Comparison of ENCODE assay signal across 8 cellular contexts in genomic region chr17:49359990-49360795, GRCh38. TPM values are rescaled to one million over a fixed set of nuclear protein-coding genes. Genes with fewer than 3 reads are reported as not detected.
DNase-seq lines count a peak whose midpoint lies in the region; ATAC-seq lines count a peak whose summit lies in the region.

No MANE protein-coding gene starts in this region.

- H3K27ac Mint-ChIP-seq in activated CD8-positive, alpha-beta memory T cell treated with anti-CD3 and anti-CD28 coated beads, Interleukin-2, amount 10 ng/mL, durations not matched to agents 7 days and 5 days: peak overlapping the region; percentile 97
- peak overlapping the region; percentile 95 for H3K27ac Mint-ChIP-seq in activated CD4-positive, alpha-beta memory T cell treated with anti-CD3 and anti-CD28 coated beads for 36 hours

- intact Hi-C loops in activated CD4-positive, alpha-beta memory T cell treated with anti-CD3 and anti-CD28 coated beads for 36 hours (cut with micrococcal nuclease): no loop called here

- DNase-seq in activated CD8-positive, alpha-beta memory T cell treated with anti-CD3 and anti-CD28 coated beads, Interleukin-2, amount 10 ng/mL, durations not matched to agents 7 days and 5 days: no peak
- DNase-seq in activated CD8-positive, alpha-beta memory T cell treated with anti-CD3 and anti-CD28 coated beads for 24 hours: no peak
- DNase-seq in activated CD4-positive, alpha-beta memory T cell treated with anti-CD3 and anti-CD28 coated beads for 36 hours: no peak
- no peak for DNase-seq in HK-2 (ENCODE audit: unreplicated experiment)
- DNase-seq in GM03348 (ENCODE audit: low spot score): no peak

- H3K4me1 ChIP-seq in iPS-20b (ENCODE audit: insufficient read depth, low read length) (peaks cover 19% of the 10 kb centered on the region), subcutaneous abdominal adipose tissue (ENCODE audit: control insufficient read depth in 5 of 5, insufficient read depth in 5 of 5, low read length in 5 of 5) (peaks cover 9 to 37% (median 27%) of the 10 kb centered on the region in 5 donors)

- H3K27me3 ChIP-seq in iPS-20b (ENCODE audit: insufficient read depth, low read length): no peaks in the 10 kb centered on the region
- H3K27me3 ChIP-seq in subcutaneous abdominal adipose tissue (ENCODE audit: control insufficient read depth in 5 of 5, insufficient read depth in 4 of 5, low read length in 5 of 5): no peaks in the 10 kb centered on the region

- H3K27me3 Mint-ChIP-seq in activated CD8-positive, alpha-beta memory T cell treated with anti-CD3 and anti-CD28 coated beads, Interleukin-2, amount 10 ng/mL, durations not matched to agents 7 days and 5 days: no peaks in the 10 kb centered on the region
- H3K27me3 Mint-ChIP-seq in activated CD4-positive, alpha-beta memory T cell treated with anti-CD3 and anti-CD28 coated beads for 36 hours: no peaks in the 10 kb centered on the region

- no peaks in the 10 kb centered on the region for H3K9me3 Mint-ChIP-seq in activated CD8-positive, alpha-beta memory T cell treated with anti-CD3 and anti-CD28 coated beads, Interleukin-2, amount 10 ng/mL, durations not matched to agents 7 days and 5 days (ENCODE audit: low read depth)
- no peaks in the 10 kb centered on the region for H3K9me3 Mint-ChIP-seq in activated CD4-positive, alpha-beta memory T cell treated with anti-CD3 and anti-CD28 coated beads for 36 hours

- peak overlapping the region; percentile 79; the same call in 1 of the 2 replicates for H3K9ac ChIP-seq in iPS-20b (ENCODE audit: low read depth, low read length)
- H3K9ac ChIP-seq in subcutaneous abdominal adipose tissue (ENCODE audit: low read length in 5 of 5): peak overlapping the region in 3 of 5 donors; percentile 76 to 90 (median 88)

- H3K27ac ChIP-seq in iPS-20b (ENCODE audit: low read length) (no peak overlapping the region), subcutaneous abdominal adipose tissue (ENCODE audit: low read depth, low read length) (no peak overlapping the region)

- POLR2A ChIA-PET in activated CD4-positive, alpha-beta memory T cell treated with anti-CD3 and anti-CD28 coated beads for 36 hours (lab: Charles Lee): interaction anchor here (0.7 to 5.1 kb wide), 3 partner anchors 10 to 31 kb away, joined by 3 to 26 read pairs (median 4); no protein-coding TSS in a partner anchor

- H3K4me1 Mint-ChIP-seq in activated CD8-positive, alpha-beta memory T cell treated with anti-CD3 and anti-CD28 coated beads, Interleukin-2, amount 10 ng/mL, durations not matched to agents 7 days and 5 days: peaks cover 53% of the 10 kb centered on the region
- peaks cover 48% of the 10 kb centered on the region for H3K4me1 Mint-ChIP-seq in activated CD4-positive, alpha-beta memory T cell treated with anti-CD3 and anti-CD28 coated beads for 36 hours (ENCODE audit: low read depth)

- peak overlapping the region; percentile 98 for H3K4me3 Mint-ChIP-seq in activated CD8-positive, alpha-beta memory T cell treated with anti-CD3 and anti-CD28 coated beads, Interleukin-2, amount 10 ng/mL, durations not matched to agents 7 days and 5 days
- peak overlapping the region; percentile 94 for H3K4me3 Mint-ChIP-seq in activated CD4-positive, alpha-beta memory T cell treated with anti-CD3 and anti-CD28 coated beads for 36 hours

- peaks cover 12% of the 10 kb centered on the region for H3K36me3 Mint-ChIP-seq in activated CD8-positive, alpha-beta memory T cell treated with anti-CD3 and anti-CD28 coated beads, Interleukin-2, amount 10 ng/mL, durations not matched to agents 7 days and 5 days
- peaks cover 3% of the 10 kb centered on the region for H3K36me3 Mint-ChIP-seq in activated CD4-positive, alpha-beta memory T cell treated with anti-CD3 and anti-CD28 coated beads for 36 hours

- H3K36me3 ChIP-seq in iPS-20b (ENCODE audit: insufficient read depth, low read depth, low read length) (no peaks in the 10 kb centered on the region), subcutaneous abdominal adipose tissue (ENCODE audit: control insufficient read depth in 5 of 5, insufficient read depth in 5 of 5, low read length in 5 of 5) (no peaks in the 10 kb centered on the region)

- CTCF ChIA-PET in activated CD8-positive, alpha-beta memory T cell treated with anti-CD3 and anti-CD28 coated beads, Interleukin-2, amount 10 ng/mL, durations not matched to agents 7 days and 5 days (lab: Charles Lee): interaction anchor here (1.3 to 7.0 kb wide), 10 partner anchors 9 to 196 kb away, joined by 3 to 45 read pairs (median 14); no protein-coding TSS in a partner anchor
- CTCF ChIA-PET in activated CD4-positive, alpha-beta memory T cell treated with anti-CD3 and anti-CD28 coated beads for 36 hours (lab: Charles Lee): interaction anchor here (1.7 to 4.0 kb wide), 4 partner anchors 8 to 44 kb away, joined by 4 to 27 read pairs (median 16); no protein-coding TSS in a partner anchor

- H3K9me3 ChIP-seq in iPS-20b (ENCODE audit: insufficient read depth, low read depth, low read length) (no peaks in the 10 kb centered on the region), subcutaneous abdominal adipose tissue (ENCODE audit: control insufficient read depth in 5 of 5, low read length in 5 of 5) (no peaks in the 10 kb centered on the region)

- no peak for ATAC-seq in activated CD8-positive, alpha-beta memory T cell treated with anti-CD3 and anti-CD28 coated beads, Interleukin-2, amount 10 ng/mL, durations not matched to agents 7 days and 5 days
- ATAC-seq in HG02973 (IDR thresholded peaks at IDR 0.05; ENCODE audit: unreplicated experiment): no peak

- peak overlapping the region; percentile 87 for H3K4me3 ChIP-seq in iPS-20b (ENCODE audit: low read length)
- H3K4me3 ChIP-seq in subcutaneous abdominal adipose tissue (ENCODE audit: low read depth in 1 of 5, low read length in 5 of 5): peak overlapping the region; percentile 72 to 91 (median 86)

RNA-seq across cellular contexts. Expression of gene ZNF652, which starts 1.9 kb away (rescaled TPM):
- 10 to 100 TPM; 32.2 to 34.4 TPM for total RNA-seq in activated CD8-positive, alpha-beta memory T cell treated with anti-CD3 and anti-CD28 coated beads, Interleukin-2, amount 10 ng/mL, durations not matched to agents 7 days and 5 days
- total RNA-seq in activated CD4-positive, alpha-beta memory T cell treated with anti-CD3 and anti-CD28 coated beads for 36 hours: 1 to 10 TPM; 5.7 to 7.2 TPM

RNA-seq across cellular contexts. Expression of gene PHB1, which starts 54.5 kb away (rescaled TPM):
- 100 to 1,000 TPM; 150 to 227 TPM for total RNA-seq in activated CD8-positive, alpha-beta memory T cell treated with anti-CD3 and anti-CD28 coated beads, Interleukin-2, amount 10 ng/mL, durations not matched to agents 7 days and 5 days
- total RNA-seq in activated CD4-positive, alpha-beta memory T cell treated with anti-CD3 and anti-CD28 coated beads for 36 hours: 100 to 1,000 TPM; 280 to 295 TPM

Comparison
In these comparisons a context has a peak if more than half of its experiments do, and no peak if none do; other contexts are left out.
1. RNA of gene ZNF652, which starts 1.9 kb away (total RNA-seq): 32.2 to 34.4 TPM in activated CD8-positive, alpha-beta memory T cell treated with anti-CD3 and anti-CD28 coated beads, Interleukin-2, amount 10 ng/mL, durations not matched to agents 7 days and 5 days; 5.7 to 7.2 TPM in activated CD4-positive, alpha-beta memory T cell treated with anti-CD3 and anti-CD28 coated beads for 36 hours; every median in the first group is over 4 times any median in the second.